In genomic region chr12:117402363-117402762, GRCh38 we compare ENCODE assay signal across 3 cellular contexts.
TF ChIP-seq lines count a peak whose summit lies in the region.

No MANE protein-coding gene starts in this region.

TF ChIP-seq in SK-N-SH, 30 proteins besides CTCF, POLR2A, EP300 and RAD21 (continues in another document):
- TF ChIP-seq USF1 (IDR thresholded peaks at IDR 0.05; ENCODE audit: borderline replicate concordance, low read depth) (no peak), TAF1 (IDR thresholded peaks at IDR 0.05; ENCODE audit: borderline replicate concordance, low read depth, low read length) (no peak), USF2 (IDR thresholded peaks at IDR 0.05; ENCODE audit: borderline replicate concordance, low read depth, low read length) (no peak), GABPA (IDR thresholded peaks at IDR 0.05; ENCODE audit: low read depth) (no peak), PBX3 (IDR thresholded peaks at IDR 0.05) (no peak), NRF1 (IDR thresholded peaks at IDR 0.05; ENCODE audit: low read depth, low read length) (no peak), TCF12 (IDR thresholded peaks at IDR 0.05) (no peak), REST (IDR thresholded peaks at IDR 0.05; ENCODE audit: low read depth, low read length) (no peak), FOXJ3 (CRISPR knock-in tag; IDR thresholded peaks at IDR 0.05) (no peak), JUND (IDR thresholded peaks at IDR 0.05) (no peak), POLR2AphosphoS5 (IDR thresholded peaks at IDR 0.05; ENCODE audit: low read depth, low read length) (no peak), RXRA (IDR thresholded peaks at IDR 0.05; ENCODE audit: borderline replicate concordance, low read depth) (no peak), SIN3A (IDR thresholded peaks at IDR 0.05; ENCODE audit: borderline replicate concordance, low read depth, low read length) (no peak)

TF ChIP-seq in SK-N-SH treated with all-trans-retinoic acid at 6 μM for 48 hours, 23 proteins besides CTCF, POLR2A, EP300 and RAD21:
- TF ChIP-seq BACH2 (CRISPR knock-in tag; IDR thresholded peaks at IDR 0.05; ENCODE audit: borderline replicate concordance) = no peak
- no peak for TF ChIP-seq ISL1 (CRISPR knock-in tag; IDR thresholded peaks at IDR 0.05)
- TF ChIP-seq PPARA (CRISPR knock-in tag; IDR thresholded peaks at IDR 0.05; ENCODE audit: borderline replicate concordance) = no peak
- TF ChIP-seq CSDC2 (CRISPR knock-in tag; IDR thresholded peaks at IDR 0.05) = no peak
- TF ChIP-seq ZC3H10 (CRISPR knock-in tag; IDR thresholded peaks at IDR 0.05) = no peak
- no peak for TF ChIP-seq OSR1 (CRISPR knock-in tag; IDR thresholded peaks at IDR 0.05)
- no peak for TF ChIP-seq GLIS3 (CRISPR knock-in tag; IDR thresholded peaks at IDR 0.05)
- no peak for TF ChIP-seq ZNF565 (CRISPR knock-in tag; conservative IDR thresholded peaks at IDR 0.05; ENCODE audit: low read depth)
- TF ChIP-seq CSRNP3 (CRISPR knock-in tag; IDR thresholded peaks at IDR 0.05) = no peak
- no peak for TF ChIP-seq ZNF8 (CRISPR knock-in tag; IDR thresholded peaks at IDR 0.05)

TF ChIP-seq in H1, 55 proteins besides CTCF, POLR2A, EP300 and RAD21:
- TF ChIP-seq MAX (IDR thresholded peaks at IDR 0.05) = 0 out of 2 replicates have a peak, but pooled peaks have one; percentile 14
- no peak for TF ChIP-seq USF2 (IDR thresholded peaks at IDR 0.05; ENCODE audit: low read length)
- TF ChIP-seq SIX5 (IDR thresholded peaks at IDR 0.05; ENCODE audit: low read depth, low read length) = no peak
